21 cellular contexts compared by ENCODE assay signal in genomic region chr15:35583863-35584528, GRCh38. TPM values are rescaled to one million over a fixed set of nuclear protein-coding genes. Genes with fewer than 3 reads are reported as not detected.
DNase-seq lines count a peak whose midpoint lies in the region; ATAC-seq, FAIRE-seq and TF ChIP-seq lines count a peak whose summit lies in the region.
"Had no signal": no experiment of that assay in that cellular context is flagged by ENCODE, and none has a peak within 500 bp of the region (broad histone marks: within the 10 kb centered on the region; RNA-seq: fewer than 3 reads in every experiment).

No MANE protein-coding gene starts in this region.

- no peaks in the 10 kb centered on the region for H3K36me3 Mint-ChIP-seq in GM23338 (ENCODE audit: low read depth)
- H3K36me3 Mint-ChIP-seq: activated naive CD4-positive, alpha-beta T cell treated with anti-CD3 and anti-CD28 coated beads, Interleukin-2, amount 50 U/mL, for 72 hours; CD4-positive, alpha-beta memory T cell had no signal

- H3K4me1 ChIP-seq in GM23338 (ENCODE audit: insufficient read depth) (peaks cover 11% of the 10 kb centered on the region), fibroblast of lung (ENCODE audit: control insufficient read depth, extremely low read depth, insufficient read depth, low read length) (no peaks in the 10 kb centered on the region), right cardiac atrium (ENCODE audit: control insufficient read depth, insufficient read depth, low read length) (peaks cover 3% of the 10 kb centered on the region)

- H3F3A ChIP-seq in GM23338 (replicated peaks; ENCODE audit: low read depth) = no peaks in the 10 kb centered on the region

- H4K20me1 ChIP-seq in GM23338 (replicated peaks; ENCODE audit: insufficient read depth) = no peaks in the 10 kb centered on the region
- H4K20me1 ChIP-seq in fibroblast of lung (ENCODE audit: control insufficient read depth, extremely low read depth, insufficient read depth, low read length) = no peaks in the 10 kb centered on the region

- H3K27ac Mint-ChIP-seq in GM23338 = no peak overlapping the region
- H3K27ac Mint-ChIP-seq: activated naive CD4-positive, alpha-beta T cell treated with anti-CD3 and anti-CD28 coated beads, Interleukin-2, amount 50 U/mL, for 72 hours; CD4-positive, alpha-beta memory T cell; T-helper 1 cell treated with Interleukin-12 subunit alpha and Interleukin-12 subunit beta and Interleukin-4 antibody, amounts not matched to agents 30 μg/mL and 1 μg/mL, for 36 hours had no signal

- H3K27me3 ChIP-seq in GM23338 (ENCODE audit: insufficient read depth) = no peaks in the 10 kb centered on the region
- H3K27me3 ChIP-seq in fibroblast of lung (ENCODE audit: control insufficient read depth, insufficient read depth, low read length) = no peaks in the 10 kb centered on the region
- H3K27me3 ChIP-seq in right cardiac atrium (ENCODE audit: control insufficient read depth, insufficient read depth) = no peaks in the 10 kb centered on the region

- H3K4me1 Mint-ChIP-seq in GM23338 = peaks cover 9% of the 10 kb centered on the region
- H3K4me1 Mint-ChIP-seq: CD4-positive, alpha-beta memory T cell had no signal

- TF ChIP-seq POLR2A in GM12891 (IDR thresholded peaks at IDR 0.05; ENCODE audit: low read depth, low read length) = no peak

- no peaks in the 10 kb centered on the region for H3K27me3 Mint-ChIP-seq in GM23338 (ENCODE audit: insufficient read depth, low read depth, poor library complexity)

- no peak overlapping the region for H3K4me3 Mint-ChIP-seq in GM23338
- H3K4me3 Mint-ChIP-seq: CD4-positive, alpha-beta memory T cell; T-helper 1 cell treated with Interleukin-12 subunit alpha and Interleukin-12 subunit beta and Interleukin-4 antibody, amounts not matched to agents 30 μg/mL and 1 μg/mL, for 36 hours had no signal

- H3K36me3 ChIP-seq in GM23338 (ENCODE audit: insufficient read depth) (no peaks in the 10 kb centered on the region), fibroblast of lung (ENCODE audit: control insufficient read depth, insufficient read depth, low read length) (no peaks in the 10 kb centered on the region)

- intact Hi-C loops in right cardiac atrium (cut with DNase I) = no loop called here

- no peaks in the 10 kb centered on the region for H3K9me2 ChIP-seq in GM23338 (ENCODE audit: insufficient read depth)

- no peak overlapping the region for H3K4me3 ChIP-seq in GM23338
- no peak overlapping the region for H3K4me3 ChIP-seq in fibroblast of lung (replicated peaks in 1 of 4; ENCODE audit: control extremely low read depth in 1 of 4, insufficient read depth in 1 of 4, low read depth in 3 of 4, low read length in 4 of 4)
- no peak overlapping the region for H3K4me3 ChIP-seq in right cardiac atrium (ENCODE audit: low read length)
- H3K4me3 ChIP-seq: GM12878, mucosa of descending colon had no signal

- H3K9me3 Mint-ChIP-seq in GM23338 = no peaks in the 10 kb centered on the region
- H3K9me3 Mint-ChIP-seq: activated naive CD4-positive, alpha-beta T cell treated with anti-CD3 and anti-CD28 coated beads, Interleukin-2, amount 50 U/mL, for 72 hours; CD4-positive, alpha-beta memory T cell; T-helper 1 cell treated with Interleukin-12 subunit alpha and Interleukin-12 subunit beta and Interleukin-4 antibody, amounts not matched to agents 30 μg/mL and 1 μg/mL, for 36 hours had no signal

- FAIRE-seq in GM12891 (lab: Jason Lieb, UNC) = no peak
- FAIRE-seq: GM12878, H54 had no signal

- H3K79me2 ChIP-seq in GM23338 (replicated peaks; ENCODE audit: insufficient read depth) (no peaks in the 10 kb centered on the region), fibroblast of lung (ENCODE audit: control insufficient read depth, insufficient read depth, low read length) (no peaks in the 10 kb centered on the region)

- no peak overlapping the region for H3K9ac ChIP-seq in fibroblast of lung (ENCODE audit: insufficient read depth, low read length)
- H3K9ac ChIP-seq: KMS-11 had no signal

- H3K4me2 ChIP-seq in GM23338 = no peak overlapping the region
- no peak overlapping the region for H3K4me2 ChIP-seq in fibroblast of lung (ENCODE audit: extremely low read depth, insufficient read depth, low read length)
- H3K4me2 ChIP-seq: KMS-11 had no signal

- DNase-seq in GM23338 (ENCODE audit: low spot score) = no peak
- DNase-seq in fibroblast of lung (ENCODE audit: low read depth in 2 of 2) = peak; percentile 61 to 71
- DNase-seq in right cardiac atrium = no peak
- peak; percentile 44 for DNase-seq in stromal cell of bone marrow (ENCODE audit: low read depth)
- no peak for DNase-seq in NCI-H2227 (lab: John Stamatoyannopoulos, UW; ENCODE audit: unreplicated experiment)
- no peak for DNase-seq in GM12891 (ENCODE audit: insufficient read length, low spot score)
- DNase-seq: activated CD4-positive, alpha-beta T cell treated with anti-CD3 and anti-CD28 coated beads for 48 hours; CD4-positive, alpha-beta memory T cell; dermis blood vessel endothelial cell; DMS153; GDM1; left colon; mucosa of descending colon; NCI-H187 treated with DMSO at 0.1 percent for 48 hours; NCI-H345 had no signal

- H2AFZ ChIP-seq in GM23338 (0 out of 2 replicates have a peak overlapping the region, but pooled peaks have one; percentile 10), fibroblast of lung (ENCODE audit: low read length) (no peak overlapping the region)

- H3K27ac ChIP-seq in GM23338 (ENCODE audit: low read depth) (no peak overlapping the region), fibroblast of lung (ENCODE audit: insufficient read depth, low read length) (no peak overlapping the region), right cardiac atrium (ENCODE audit: low read length) (peak overlapping the region; percentile 73)
- H3K27ac ChIP-seq: KMS-11 had no signal

- H3K9me3 ChIP-seq in fibroblast of lung (ENCODE audit: control insufficient read depth, insufficient read depth, low read depth, low read length) = no peaks in the 10 kb centered on the region
- H3K9me3 ChIP-seq in right cardiac atrium (ENCODE audit: control insufficient read depth, low read length) = no peaks in the 10 kb centered on the region
- H3K9me3 ChIP-seq: mucosa of descending colon had no signal

- ATAC-seq in GM23338 = no peak
- ATAC-seq in right cardiac atrium = peak; percentile 91 to 95
- ATAC-seq in GM18870 (IDR thresholded peaks at IDR 0.05; ENCODE audit: unreplicated experiment) = no peak
- ATAC-seq: activated naive CD4-positive, alpha-beta T cell treated with anti-CD3 and anti-CD28 coated beads, Interleukin-2, amount 50 U/mL, for 72 hours; GM12878; left colon; mucosa of descending colon had no signal

- no peak for TF ChIP-seq CTCF in GM23338 (conservative IDR thresholded peaks at IDR 0.05; ENCODE audit: low read depth in 2 of 2)
- TF ChIP-seq CTCF in fibroblast of lung (conservative IDR thresholded peaks at IDR 0.05 in 1 of 2, IDR thresholded peaks at IDR 0.05 in 1 of 2; ENCODE audit: low read depth in 1 of 2, low read length in 2 of 2) = no peak

- 27% methylated on average over 1 of the region's 1 CpG for WGBS in right cardiac atrium

TF ChIP-seq in GM23338, 12 proteins besides CTCF, POLR2A, EP300 and RAD21 (continues in another document):
- TF ChIP-seq STAT1 (IDR thresholded peaks at IDR 0.05; ENCODE audit: unreplicated experiment) = no peak

TF ChIP-seq in GM12891, 5 proteins besides CTCF, POLR2A, EP300 and RAD21:
- TF ChIP-seq TAF1 (IDR thresholded peaks at IDR 0.05; ENCODE audit: low read depth, low read length) = no peak
- TF ChIP-seq POU2F2 (IDR thresholded peaks at IDR 0.05; ENCODE audit: low read depth, low read length) = no peak
- no peak for TF ChIP-seq POLR2AphosphoS5 (IDR thresholded peaks at IDR 0.05; ENCODE audit: low read depth, low read length)
- TF ChIP-seq PAX5 (IDR thresholded peaks at IDR 0.05; ENCODE audit: insufficient read depth, low read length, severe bottlenecking) = no peak
- no peak for TF ChIP-seq SPI1 (IDR thresholded peaks at IDR 0.05; ENCODE audit: low read depth, low read length)

RNA-seq across cellular contexts. Expression of gene DPH6, which starts 38.0 kb away (rescaled TPM):
- 37.9 and 44.5 TPM in 2 replicates for total RNA-seq in GM23338 (2014; rRNA removed; shearing (Covaris generic))
- polyA plus RNA-seq in GM23338 (2016; fragmentation: Nextera tagmentation; extraction: Ambion mirVana) (42.4 and 46.9 TPM in 2 replicates), fibroblast of lung (9.7 and 19.2 TPM in 2 replicates), right cardiac atrium (7.6 TPM)
- total RNA-seq in fibroblast of lung (12.8 and 13.5 TPM in 2 replicates), right cardiac atrium (10 to 100 TPM; 12.0 to 19.7 (median 15.6) TPM)
- 7.6 and 15.1 TPM in 2 replicates for polyA plus RNA-seq in fibroblast of lung (2012)
- 21.5 TPM in 1 of 2 replicates, not detected in the other for polyA minus RNA-seq in fibroblast of lung (ENCODE audit: low replicate concordance)
- polyA plus RNA-seq in GM12891 (2012; ENCODE audit: low read depth, missing spikeins) = 11.5 TPM

Comparison
In these comparisons a context has a peak if more than half of its experiments do, and no peak if none do; other contexts are left out.
1. ATAC-seq: peak in right cardiac atrium (2 of 2); none in GM23338 (single experiment) and GM18870 (single experiment).
2. DNase-seq: peak in fibroblast of lung (2 of 2) and stromal cell of bone marrow (single experiment); none in GM23338 (single experiment), right cardiac atrium (0 of 3), NCI-H2227 (single experiment) and GM12891 (single experiment).